ENCODE assay signal across 10 cellular contexts in the genomic region with DNA sequence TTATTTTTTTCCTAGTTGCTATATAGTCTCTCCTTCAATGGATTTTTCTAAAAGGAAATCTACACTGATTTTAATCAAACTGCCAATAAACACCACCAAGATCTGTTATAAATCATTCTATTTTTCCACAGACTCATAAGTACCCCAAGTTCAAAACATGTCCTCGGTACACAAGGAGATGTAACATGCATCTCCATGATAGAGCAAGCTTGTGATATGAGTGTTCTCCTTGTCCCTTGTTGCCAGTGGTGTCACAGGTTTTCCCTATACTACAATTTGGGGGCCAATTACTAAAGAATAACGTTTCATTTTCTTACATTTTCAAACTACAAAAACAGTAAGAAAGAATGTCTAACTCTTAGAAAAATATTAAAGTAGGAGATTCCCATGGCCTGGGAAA. TPM values are rescaled to one million over a fixed set of nuclear protein-coding genes. Genes with fewer than 3 reads are reported as not detected.
DNase-seq lines count a peak whose midpoint lies in the region; ATAC-seq, FAIRE-seq and TF ChIP-seq lines count a peak whose summit lies in the region.
"Had no signal": no experiment of that assay in that cellular context is flagged by ENCODE, and none has a peak within 500 bp of the region (broad histone marks: within the 10 kb centered on the region; RNA-seq: fewer than 3 reads in every experiment).

No MANE protein-coding gene starts in this region.

- no peaks in the 10 kb centered on the region for H4K20me1 ChIP-seq in K562 (replicated peaks; ENCODE audit: control insufficient read depth, insufficient read depth, low read length)

- POLR2A ChIA-PET in K562 (lab: Yijun Ruan, JAX), result interaction anchor here (1.0 kb wide), 1 partner anchor 14 kb away, joined by 4 read pairs; no protein-coding TSS in a partner anchor

- no peaks in the 10 kb centered on the region for H3K9me1 ChIP-seq in K562 (ENCODE audit: control insufficient read depth, insufficient read depth, low read length)

- no peak for TF ChIP-seq CTCF in K562 (IDR thresholded peaks at IDR 0.05 in 2 of 3, conservative IDR thresholded peaks at IDR 0.05 in 1 of 3; ENCODE audit: insufficient read depth in 2 of 3, low read depth in 1 of 3, low read length in 3 of 3)

- no peak for DNase-seq in MG63
- DNase-seq in K562 (ENCODE audit: extremely low read depth in 1 of 4, low spot score in 3 of 4), result no peak
- DNase-seq in skeletal muscle cell (ENCODE audit: low read depth), result no peak
- no peak for DNase-seq in caudate nucleus (lab: John Stamatoyannopoulos, UW)
- no peak for DNase-seq in GM19238 (ENCODE audit: insufficient read length, low spot score)
- no peak for DNase-seq in NCI-H1092 treated with DMSO at 0.1 percent for 48 hours (lab: John Stamatoyannopoulos, UW)
- DNase-seq: cerebellar nuclear complex, islet precursor cell had no signal

- in situ Hi-C loops in K562 (cut with MboI), result no loop called here

- TF ChIP-seq RAD21 in K562 (CRISPR knock-in tag; conservative IDR thresholded peaks at IDR 0.05 in 1 of 2, IDR thresholded peaks at IDR 0.05 in 1 of 2), result no peak

- CTCF ChIA-PET in K562 (lab: Yijun Ruan, JAX; ENCODE audit: low intra/inter-chr PET ratio), result no interaction called here

- H3K9ac ChIP-seq in K562 (ENCODE audit: insufficient read depth in 1 of 2, low read depth in 2 of 2, low read length in 2 of 2), result no peak overlapping the region

- TF ChIP-seq EP300 in K562 (IDR thresholded peaks at IDR 0.05; ENCODE audit: low read length), result no peak

- H3K79me2 ChIP-seq in K562 (ENCODE audit: control insufficient read depth, insufficient read depth, low read length), result no peaks in the 10 kb centered on the region

- BruUV-seq in K562 (replicated peaks; lab: Mats Ljungman, UMichigan), result TSS peak; percentile 61

- no peak for FAIRE-seq in K562 (lab: Jason Lieb, UNC)

- H3K9me3 ChIP-seq in MG63 (no peaks in the 10 kb centered on the region), K562 (replicated peaks; ENCODE audit: control insufficient read depth, insufficient read depth, low read depth, low read length) (no peaks in the 10 kb centered on the region)

- no peaks in the 10 kb centered on the region for H3K27me3 ChIP-seq in MG63
- H3K27me3 ChIP-seq in K562 (ENCODE audit: control insufficient read depth in 2 of 2, insufficient read depth in 2 of 2, low read length in 2 of 2), result no peaks in the 10 kb centered on the region

- no peaks in the 10 kb centered on the region for H3K36me3 ChIP-seq in MG63
- H3K36me3 ChIP-seq in K562 (ENCODE audit: control insufficient read depth, insufficient read depth, low read length), result no peaks in the 10 kb centered on the region

- H3K27ac ChIP-seq in K562 (ENCODE audit: extremely low read depth, low read depth, low read length) (no peak overlapping the region), caudate nucleus (ENCODE audit: low read depth, low read length) (no peak overlapping the region)

- H3K4me3 ChIP-seq in GM08714 (ENCODE audit: low read length) (peak overlapping the region; percentile 71), MG63 (peak overlapping the region; percentile 33), K562 (no peak overlapping the region), skeletal muscle cell (ENCODE audit: low read depth, low read length) (peak overlapping the region; percentile 29)

- ATAC-seq in K562 (0 out of 3 replicates have a peak, but pooled peaks have one; percentile 20), HG03280 (IDR thresholded peaks at IDR 0.05; ENCODE audit: unreplicated experiment) (no peak)

- H3K4me2 ChIP-seq in K562 (ENCODE audit: insufficient read depth, low read length), result no peak overlapping the region; the same call in 1 of the 2 replicates

- H3K4me1 ChIP-seq in K562 (replicated peaks in 1 of 2; ENCODE audit: control insufficient read depth in 2 of 2, insufficient read depth in 2 of 2, low read length in 2 of 2), result peaks cover 0 to 21% of the 10 kb centered on the region in 2 experiments; a peak in 4 of 5 replicates

- intact Hi-C loops in K562 (cut with micrococcal nuclease), result no loop called here

- peak overlapping the region; percentile 67; the same call in 1 of the 2 replicates for H2AFZ ChIP-seq in K562 (ENCODE audit: low read depth, low read length)

- 0% methylated on average over 2 of the region's 2 CpGs for WGBS in K562 (ENCODE audit: insufficient coverage, low coverage, missing lambda C conversion rate)

- TF ChIP-seq POLR2A in K562 (conservative IDR thresholded peaks at IDR 0.05), result no peak

TF ChIP-seq in K562, 482 proteins besides CTCF, POLR2A, EP300 and RAD21:
- TF ChIP-seq ZNF12 (CRISPR knock-in tag; IDR thresholded peaks at IDR 0.05) (no peak), FOSL1 (tag; conservative IDR thresholded peaks at IDR 0.05) (no peak), NFIC (IDR thresholded peaks at IDR 0.05) (no peak)
- TF ChIP-seq, protein P1, sequence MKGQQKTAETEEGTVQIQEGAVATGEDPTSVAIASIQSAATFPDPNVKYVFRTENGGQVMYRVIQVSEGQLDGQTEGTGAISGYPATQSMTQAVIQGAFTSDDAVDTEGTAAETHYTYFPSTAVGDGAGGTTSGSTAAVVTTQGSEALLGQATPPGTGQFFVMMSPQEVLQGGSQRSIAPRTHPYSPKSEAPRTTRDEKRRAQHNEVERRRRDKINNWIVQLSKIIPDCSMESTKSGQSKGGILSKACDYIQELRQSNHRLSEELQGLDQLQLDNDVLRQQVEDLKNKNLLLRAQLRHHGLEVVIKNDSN (CRISPR knock-in tag; IDR thresholded peaks at IDR 0.05), result no peak

RNA-seq across cellular contexts. Expression of a gene that starts 0.5 kb away (rescaled TPM):
- total RNA-seq in MG63 (2014; rRNA removed; shearing (Covaris generic); ENCODE audit: low replicate concordance), result 4.7 and 4.8 TPM in 2 replicates
- total RNA-seq in K562 (2011; cell fraction: chromatin; rRNA removed; ENCODE audit: low replicate concordance), result 2.3 and 4.7 TPM in 2 replicates
- total RNA-seq in K562 (2011; cell fraction: nucleolus; rRNA removed), result 1.3 TPM in 2 replicates
- total RNA-seq in K562 (2011; cell fraction: nucleoplasm; rRNA removed), result 2.0 and 4.1 TPM in 2 replicates
- total RNA-seq in K562 (2014; rRNA removed), result 7.4 and 9.5 TPM in 2 replicates
- total RNA-seq in K562 (2014; rRNA removed; fragmentation: Illumina TruSeq; extraction: Trizol), result 14.3 and 15.9 TPM in 2 replicates
- total RNA-seq in K562 (2015; rRNA removed; fragmentation: Illumina TruSeq; extraction: Trizol), result 20.7 and 22.1 TPM in 2 replicates
- total RNA-seq in K562 (2021), result 10.4 and 10.9 TPM in 2 replicates
- polyA plus RNA-seq in K562 (2011; rRNA removed), result 15.1 and 15.3 TPM in 2 replicates
- polyA plus RNA-seq in K562 (2011; cell fraction: cytosol; rRNA removed), result 4.4 and 8.8 TPM in 2 replicates
- polyA plus RNA-seq in K562 (2011; cell fraction: nucleus; rRNA removed), result 8.9 and 13.1 TPM in 2 replicates
- polyA plus RNA-seq in K562 (2012), result 24.2 and 44.4 TPM in 2 replicates
- polyA plus RNA-seq in K562 (2014; fragmentation: Illumina TruSeq; extraction: Trizol), result 15.2 and 18.0 TPM in 2 replicates
- polyA plus RNA-seq in K562 (2014; fragmentation: Nextera tagmentation; extraction: Ambion mirVana), result 1 to 10 TPM; 2.9 to 5.0 TPM
- polyA plus RNA-seq in K562 (2014; rRNA removed), result 13.3 and 14.1 TPM in 2 replicates
- polyA minus RNA-seq in K562 (2011; rRNA and poly(A)+ RNA removed), result 13.3 and 15.4 TPM in 2 replicates
- 4.0 and 5.6 TPM in 2 replicates for polyA minus RNA-seq in K562 (2011; cell fraction: cytosol; rRNA and poly(A)+ RNA removed)
- polyA minus RNA-seq in K562 (2011; cell fraction: nucleus; rRNA and poly(A)+ RNA removed), result 2.4 and 7.1 TPM in 2 replicates
